In the genomic region with DNA sequence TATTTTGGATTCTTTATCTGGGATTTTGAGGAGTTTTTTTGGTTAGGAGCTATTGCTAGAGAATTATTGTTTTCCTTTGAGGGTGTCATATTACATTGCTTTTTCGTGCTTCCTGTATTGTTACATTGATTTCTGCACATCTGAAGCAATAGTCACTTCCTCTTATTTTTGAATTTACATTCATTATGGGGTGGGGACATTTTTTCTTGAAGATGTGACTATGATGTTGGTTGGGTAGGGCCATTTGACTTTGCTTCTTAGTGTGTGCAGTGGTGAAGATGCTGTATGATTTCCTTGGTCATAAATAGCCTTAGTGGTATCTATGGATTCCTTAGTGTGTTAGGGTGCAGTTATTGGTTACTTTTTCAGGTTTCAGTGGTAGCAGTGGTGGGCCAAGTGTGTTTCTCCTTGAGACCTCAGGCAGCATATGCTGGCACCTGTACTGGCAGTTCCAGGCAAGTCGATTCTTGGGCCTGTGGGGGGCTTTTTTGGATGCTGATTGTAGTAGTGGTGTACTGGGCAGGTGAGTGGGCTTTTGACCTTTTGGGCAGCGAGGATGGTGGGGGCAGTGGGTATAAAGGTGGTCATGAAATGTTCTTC, we compare ENCODE assay signal across 9 cellular contexts.
DNase-seq lines count a peak whose midpoint lies in the region; ATAC-seq and TF ChIP-seq lines count a peak whose summit lies in the region.
"Had no signal": no experiment of that assay in that cellular context is flagged by ENCODE, and none has a peak within 500 bp of the region (broad histone marks: within the 10 kb centered on the region; RNA-seq: fewer than 3 reads in every experiment).

No MANE protein-coding gene starts in this region.

- peaks cover 42% of the 10 kb centered on the region for H3K36me3 Mint-ChIP-seq in activated naive CD8-positive, alpha-beta T cell
- peaks cover 33% of the 10 kb centered on the region for H3K36me3 Mint-ChIP-seq in natural killer cell

- TF ChIP-seq CTCF in natural killer cell (IDR thresholded peaks at IDR 0.05), result no peak

- H3K4me1 Mint-ChIP-seq in activated naive CD8-positive, alpha-beta T cell (ENCODE audit: low read depth), result peaks cover 81% of the 10 kb centered on the region
- peaks cover 81 to 87% of the 10 kb centered on the region in 2 donors for H3K4me1 Mint-ChIP-seq in natural killer cell

- peak; percentile 81 to 93 for DNase-seq in NOMO-1 (lab: John Stamatoyannopoulos, UW; ENCODE audit: unreplicated experiment in 2 of 2)
- no peak for DNase-seq in natural killer cell
- DNase-seq in KG1 (lab: John Stamatoyannopoulos, UW), result no peak
- DNase-seq in NCI-H187 (lab: John Stamatoyannopoulos, UW), result no peak
- DNase-seq: NCI-H526 treated with DMSO at 0.1 percent for 48 hours, T1000 had no signal

- peak overlapping the region; percentile 59 for H3K4me3 Mint-ChIP-seq in activated naive CD8-positive, alpha-beta T cell
- H3K4me3 Mint-ChIP-seq in natural killer cell, result peak overlapping the region; percentile 68

- peak overlapping the region; percentile 83 for H3K27ac Mint-ChIP-seq in activated naive CD8-positive, alpha-beta T cell
- H3K27ac Mint-ChIP-seq in natural killer cell, result peak overlapping the region; percentile 85 to 86

- no peaks in the 10 kb centered on the region for H3K27me3 Mint-ChIP-seq in activated naive CD8-positive, alpha-beta T cell
- H3K27me3 Mint-ChIP-seq in natural killer cell (ENCODE audit: low read depth in 2 of 2), result no peaks in the 10 kb centered on the region

- no peaks in the 10 kb centered on the region for H3K9me3 Mint-ChIP-seq in activated naive CD8-positive, alpha-beta T cell (ENCODE audit: low read depth)
- H3K9me3 Mint-ChIP-seq in natural killer cell, result no peaks in the 10 kb centered on the region

- intact Hi-C loops in natural killer cell (cut with micrococcal nuclease), result no loop called here

- ATAC-seq in GM19351 (IDR thresholded peaks at IDR 0.05; ENCODE audit: unreplicated experiment) (peak; percentile 55), natural killer cell (peak in 2 of 3 donors; percentile 54 to 66), GM21619 (IDR thresholded peaks at IDR 0.05; ENCODE audit: unreplicated experiment) (no peak)

Comparison
In these comparisons a context has a peak if more than half of its experiments do, and no peak if none do; other contexts are left out.
1. DNase-seq: peak in NOMO-1 (2 of 2); none in natural killer cell (single experiment), KG1 (single experiment) and NCI-H187 (0 of 2).